15 cellular contexts compared by ENCODE assay signal in the genomic region with DNA sequence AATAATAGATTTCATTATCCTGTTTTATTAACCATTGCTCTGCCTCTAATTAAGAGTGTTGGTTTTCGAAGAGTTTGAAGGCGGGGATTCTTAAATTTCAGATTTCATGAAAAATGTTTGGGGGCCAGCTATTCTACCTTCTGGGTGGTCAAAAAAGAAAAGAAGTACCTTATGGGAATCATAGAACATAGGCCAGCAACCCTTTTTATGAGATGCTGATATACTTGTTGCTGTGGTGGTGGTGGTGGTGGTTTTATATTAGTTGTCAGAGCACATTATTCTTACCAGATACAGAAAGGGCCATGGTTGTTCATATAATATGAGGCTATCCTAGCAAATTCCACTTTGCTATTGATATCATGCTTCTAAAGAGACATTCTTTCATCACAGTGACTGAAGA. TPM values are rescaled to one million over a fixed set of nuclear protein-coding genes. Genes with fewer than 3 reads are reported as not detected.
DNase-seq lines count a peak whose midpoint lies in the region; ATAC-seq, FAIRE-seq and TF ChIP-seq lines count a peak whose summit lies in the region.
"Had no signal": no experiment of that assay in that cellular context is flagged by ENCODE, and none has a peak within 500 bp of the region (broad histone marks: within the 10 kb centered on the region; RNA-seq: fewer than 3 reads in every experiment).

No MANE protein-coding gene starts in this region.

- H3K27me3 ChIP-seq in Loucy (ENCODE audit: insufficient read depth, low read length, poor library complexity, severe bottlenecking), result no peaks in the 10 kb centered on the region
- no peaks in the 10 kb centered on the region for H3K27me3 ChIP-seq in breast epithelium
- no peaks in the 10 kb centered on the region for H3K27me3 ChIP-seq in psoas muscle (ENCODE audit: insufficient read depth in 3 of 3, low read length in 2 of 3)
- H3K27me3 ChIP-seq: ovary, SJSA1 had no signal

- no peaks in the 10 kb centered on the region for H3K36me3 ChIP-seq in Loucy (ENCODE audit: insufficient read depth, low read length)
- H3K36me3 ChIP-seq in breast epithelium, result no peaks in the 10 kb centered on the region
- no peaks in the 10 kb centered on the region for H3K36me3 ChIP-seq in psoas muscle (ENCODE audit: insufficient read depth in 1 of 2, low read depth in 1 of 2)
- H3K36me3 ChIP-seq: ovary had no signal

- H3K27ac Mint-ChIP-seq in Calu3 (ENCODE audit: unreplicated experiment), result peak overlapping the region; percentile 92

- TF ChIP-seq CTCF in Calu3 (IDR thresholded peaks at IDR 0.05; ENCODE audit: unreplicated experiment) (no peak), Loucy (conservative IDR thresholded peaks at IDR 0.05; ENCODE audit: low read length) (no peak), breast epithelium (IDR thresholded peaks at IDR 0.05) (no peak), psoas muscle (IDR thresholded peaks at IDR 0.05) (no peak), D721Med (IDR thresholded peaks at IDR 0.05; ENCODE audit: insufficient read depth, missing control alignments) (no peak)

- peaks cover 6% of the 10 kb centered on the region; the same call in 1 of the 2 replicates for H3F3A ChIP-seq in Loucy (ENCODE audit: low read depth)

- TF ChIP-seq POLR2A in breast epithelium (IDR thresholded peaks at IDR 0.05), result no peak

- H3K27ac ChIP-seq in breast epithelium (peak overlapping the region; percentile 74 to 98), psoas muscle (peak overlapping the region; percentile 99)
- H3K27ac ChIP-seq: ovary had no signal

- no peaks in the 10 kb centered on the region for H3K9me3 Mint-ChIP-seq in Calu3 (ENCODE audit: low read depth, unreplicated experiment)

- H3K4me1 ChIP-seq in Loucy (ENCODE audit: insufficient read depth, low read length, poor library complexity, severe bottlenecking) (peaks cover 42% of the 10 kb centered on the region), breast epithelium (peaks cover 9 to 31% of the 10 kb centered on the region in 2 donors), psoas muscle (peaks cover 68% of the 10 kb centered on the region)

- 88 to 94% (median 91%) methylated on average over 2 of the region's 2 CpGs for WGBS in psoas muscle, 3 donors

- H3K27me3 Mint-ChIP-seq in Calu3 (ENCODE audit: unreplicated experiment), result no peaks in the 10 kb centered on the region

- peak overlapping the region; percentile 96 for H3K4me2 ChIP-seq in Loucy (ENCODE audit: low read depth, low read length, poor library complexity, severe bottlenecking)

- H3K79me2 ChIP-seq in Loucy (ENCODE audit: insufficient read depth, low read length), result peaks cover 80% of the 10 kb centered on the region

- no peak for FAIRE-seq in D721Med (lab: Jason Lieb, UNC)
- FAIRE-seq: H1, HTR-8/SVneo had no signal

- H3K4me1 Mint-ChIP-seq in Calu3 (ENCODE audit: low read depth, unreplicated experiment), result peaks cover 38% of the 10 kb centered on the region

- peaks cover 67% of the 10 kb centered on the region for H4K20me1 ChIP-seq in Loucy (ENCODE audit: insufficient read depth, low read length, poor library complexity, severe bottlenecking)

- H3K9me3 ChIP-seq in Loucy (ENCODE audit: insufficient read depth, low read depth, low read length) (no peaks in the 10 kb centered on the region), breast epithelium (no peaks in the 10 kb centered on the region), psoas muscle (no peaks in the 10 kb centered on the region)
- H3K9me3 ChIP-seq: ovary, SJSA1 had no signal

- CTCF ChIA-PET in Calu3 (lab: Charles Lee), result no interaction called here

- intact Hi-C loops in Calu3 (cut with micrococcal nuclease; ENCODE audit: unreplicated experiment), result loop anchor here (10.0 kb wide), 1 partner anchor 146 kb away; no protein-coding TSS in a partner anchor
- intact Hi-C loops in breast epithelium (cut with DNase I; ENCODE audit: low total_unique reads), result loop anchor here (10.0 kb wide), 1 partner anchor 76 kb away; no protein-coding TSS in a partner anchor
- intact Hi-C loops in psoas muscle (cut with DNase I), result no loop called here

- ATAC-seq in psoas muscle, result no peak

- H3K4me3 ChIP-seq in Loucy (ENCODE audit: low read length, poor library complexity, severe bottlenecking) (peak overlapping the region; percentile 89), breast epithelium (peak overlapping the region in 1 of 3 donors; percentile 92), psoas muscle (peak overlapping the region; percentile 88)
- H3K4me3 ChIP-seq: ovary, SJSA1 had no signal

- DNase-seq in Calu3 (no peak), breast epithelium (ENCODE audit: low spot score in 2 of 2) (no peak), psoas muscle (no peak), D721Med (ENCODE audit: insufficient read length, low spot score) (no peak), DMS114 treated with DMSO at 0.1 percent for 48 hours (lab: John Stamatoyannopoulos, UW; ENCODE audit: unreplicated experiment) (no peak), LoVo (ENCODE audit: low spot score) (no peak)
- no peak for DNase-seq in stimulated activated CD8-positive, alpha-beta memory T cell treated with anti-CD3 and anti-CD28 coated beads, Interleukin-4, amount 100 ng/mL, for 48 hours
- DNase-seq: amygdala; NCI-H774; ovary; stimulated activated CD4-positive, alpha-beta T cell treated with anti-CD3 and anti-CD28 coated beads, Interleukin-2, amount 100 ng/mL, for 24 hours had no signal

- BruUV-seq in Calu3 (replicated peaks; lab: Mats Ljungman, UMichigan), result no TSS peak

- peak overlapping the region; percentile 34 for H3K4me3 Mint-ChIP-seq in Calu3 (ENCODE audit: low read depth, unreplicated experiment)

- H3K9me2 ChIP-seq in Loucy (replicated peaks; ENCODE audit: low read depth, low read length), result no peaks in the 10 kb centered on the region

- H3K36me3 Mint-ChIP-seq in Calu3 (ENCODE audit: insufficient read depth, unreplicated experiment), result peaks cover 28% of the 10 kb centered on the region

- peak overlapping the region; percentile 10 for H3K9ac ChIP-seq in Loucy (ENCODE audit: low read depth, low read length, poor library complexity, severe bottlenecking)

- H2AFZ ChIP-seq in Loucy (ENCODE audit: low read length), result no peak overlapping the region

RNA-seq across cellular contexts. Expression of a gene that starts 4.4 kb away (rescaled TPM):
- total RNA-seq in Calu3 (2022), result 36.3 and 40.7 TPM in 2 replicates
- total RNA-seq in breast epithelium, result 10 to 100 TPM; 47.7 to 66.9 (median 51.5) TPM
- total RNA-seq in psoas muscle, result 10 to 100 TPM; 36.7 to 49.0 (median 44.4) TPM
- 10 to 100 TPM in 1 of 3 donors, 1 to 10 TPM in 2; 5.7 to 12.0 (median 5.9) TPM for polyA plus RNA-seq in psoas muscle

RNA-seq across cellular contexts. Expression of a gene that starts 38.5 kb away (rescaled TPM):
- total RNA-seq in Calu3 (2022) (199 TPM in 2 replicates), breast epithelium (100 to 1,000 TPM; 106 to 116 (median 113) TPM), psoas muscle (100 to 1,000 TPM; 312 to 467 (median 328) TPM)
- 100 to 1,000 TPM; 451 to 565 (median 547) TPM for polyA plus RNA-seq in psoas muscle

Comparison
In these comparisons a context has a peak if more than half of its experiments do, and no peak if none do; other contexts are left out.
1. intact Hi-C loops: an anchor here in Calu3 (10.0 kb wide) and breast epithelium (10.0 kb wide); none called in psoas muscle.